ENCODE assay signal across 13 cellular contexts in genomic region chr21:25564349-25564948, GRCh38. TPM values are rescaled to one million over a fixed set of nuclear protein-coding genes. Genes with fewer than 3 reads are reported as not detected.
A peak's percentile ranks its signal among the peaks of the same experiment; 100 is the strongest.
DNase-seq lines count a peak whose midpoint lies in the region; ATAC-seq, FAIRE-seq and TF ChIP-seq lines count a peak whose summit lies in the region.
"Had no signal": no experiment of that assay in that cellular context is flagged by ENCODE, and none has a peak within 500 bp of the region (broad histone marks: within the 10 kb centered on the region; RNA-seq: fewer than 3 reads in every experiment).

No MANE protein-coding gene starts in this region.

- H3K4me3 Mint-ChIP-seq in activated CD4-positive, alpha-beta T cell treated with anti-CD3 and anti-CD28 coated beads for 36 hours: peak overlapping the region; percentile 93
- H3K4me3 Mint-ChIP-seq in activated T-helper 2 cell treated with anti-CD3 and anti-CD28 coated beads, Interferon-gamma antibody, Interleukin-2, Interleukin-4, amounts not matched to agents 10 μg/mL and 5 μg/mL and 100 μg/mL, durations not matched to agents 14 hours and 24 hours and 36 hours (ENCODE audit: low read depth): peak overlapping the region; percentile 91
- H3K4me3 Mint-ChIP-seq in natural killer cell treated with Interleukin-12 subunit alpha and Interleukin-12 subunit beta and Interleukin-15 and Interleukin-18, amount 100 ng/mL, for 72 hours: peak overlapping the region; percentile 89

- peak; percentile 78 for FAIRE-seq in GM19239 (lab: Jason Lieb, UNC)
- FAIRE-seq: H1, TTC549 had no signal

- H3K4me1 Mint-ChIP-seq in activated CD4-positive, alpha-beta T cell treated with anti-CD3 and anti-CD28 coated beads for 36 hours: peaks cover 30% of the 10 kb centered on the region
- peaks cover 56% of the 10 kb centered on the region for H3K4me1 Mint-ChIP-seq in activated T-helper 2 cell treated with anti-CD3 and anti-CD28 coated beads, Interferon-gamma antibody, Interleukin-2, Interleukin-4, amounts not matched to agents 10 μg/mL and 5 μg/mL and 100 μg/mL, durations not matched to agents 14 hours and 24 hours and 36 hours (ENCODE audit: low read depth)
- H3K4me1 Mint-ChIP-seq in natural killer cell treated with Interleukin-12 subunit alpha and Interleukin-12 subunit beta and Interleukin-15 and Interleukin-18, amount 100 ng/mL, for 72 hours (ENCODE audit: low read depth in 2 of 2): peaks cover 55 to 92% of the 10 kb centered on the region in 2 donors

- no peak for DNase-seq in activated CD4-positive, alpha-beta T cell treated with anti-CD3 and anti-CD28 coated beads for 36 hours
- DNase-seq in activated CD4-positive, alpha-beta T cell treated with anti-CD3 and anti-CD28 coated beads, Interleukin-2, amount 50 U/mL, for 48 hours: no peak
- DNase-seq in GM19239 (ENCODE audit: insufficient read length, low spot score) (no peak), RWPE1 (ENCODE audit: low spot score) (no peak), GM19240 (ENCODE audit: insufficient read length, low spot score) (no peak), NCI-H345 treated with DMSO at 0.1 percent for 48 hours (lab: John Stamatoyannopoulos, UW; ENCODE audit: unreplicated experiment) (no peak)
- no peak for DNase-seq in activated T-helper 2 cell treated with anti-CD3 and anti-CD28 coated beads, Interferon-gamma antibody, Interleukin-2, Interleukin-4, amounts not matched to agents 10 μg/mL and 5 μg/mL and 100 μg/mL, durations not matched to agents 14 hours and 24 hours and 36 hours (ENCODE audit: low spot score)
- no peak for DNase-seq in natural killer cell treated with Interleukin-12 subunit alpha and Interleukin-12 subunit beta and Interleukin-15 and Interleukin-18, amount 100 ng/mL, for 72 hours (ENCODE audit: low spot score)
- DNase-seq: GF-D8, left colon, tibial artery had no signal

- TF ChIP-seq CTCF in RWPE1 (conservative IDR thresholded peaks at IDR 0.05; ENCODE audit: low read depth): no peak

- CTCF ChIA-PET in activated CD4-positive, alpha-beta T cell treated with anti-CD3 and anti-CD28 coated beads for 36 hours (lab: Charles Lee): interaction anchor here (0.7 to 1.7 kb wide), 7 partner anchors 8 to 143 kb away, joined by 3 to 5 read pairs (median 3); no protein-coding TSS in a partner anchor
- CTCF ChIA-PET in RWPE1 (lab: Yijun Ruan, JAX): interaction anchor here (0.7 kb wide), 1 partner anchor 89 kb away, joined by 4 read pairs; no protein-coding TSS in a partner anchor

- H3K27me3 Mint-ChIP-seq in activated CD4-positive, alpha-beta T cell treated with anti-CD3 and anti-CD28 coated beads for 36 hours: no peaks in the 10 kb centered on the region
- H3K27me3 Mint-ChIP-seq in activated T-helper 2 cell treated with anti-CD3 and anti-CD28 coated beads, Interferon-gamma antibody, Interleukin-2, Interleukin-4, amounts not matched to agents 10 μg/mL and 5 μg/mL and 100 μg/mL, durations not matched to agents 14 hours and 24 hours and 36 hours (ENCODE audit: low read depth): no peaks in the 10 kb centered on the region
- H3K27me3 Mint-ChIP-seq in natural killer cell treated with Interleukin-12 subunit alpha and Interleukin-12 subunit beta and Interleukin-15 and Interleukin-18, amount 100 ng/mL, for 72 hours: no peaks in the 10 kb centered on the region

- no peak for ATAC-seq in activated CD4-positive, alpha-beta T cell treated with anti-CD3 and anti-CD28 coated beads for 36 hours
- no peak for ATAC-seq in natural killer cell treated with Interleukin-12 subunit alpha and Interleukin-12 subunit beta and Interleukin-15 and Interleukin-18, amount 100 ng/mL, for 72 hours
- ATAC-seq: left colon had no signal

- POLR2A ChIA-PET in activated CD4-positive, alpha-beta T cell treated with anti-CD3 and anti-CD28 coated beads for 36 hours (lab: Charles Lee): interaction anchor here (0.5 to 4.5 kb wide), 10 partner anchors 8 to 137 kb away, joined by 3 to 55 read pairs (median 6); no protein-coding TSS in a partner anchor
- POLR2A ChIA-PET in RWPE1 (lab: Yijun Ruan, JAX; ENCODE audit: low non-redundant PET): no interaction called here

- no peak overlapping the region for H3K27ac ChIP-seq in RWPE1
- H3K27ac ChIP-seq: tibial artery had no signal

- peaks cover 80% of the 10 kb centered on the region for H3K36me3 Mint-ChIP-seq in activated CD4-positive, alpha-beta T cell treated with anti-CD3 and anti-CD28 coated beads for 36 hours (ENCODE audit: low read depth)
- peaks cover 77% of the 10 kb centered on the region for H3K36me3 Mint-ChIP-seq in activated T-helper 2 cell treated with anti-CD3 and anti-CD28 coated beads, Interferon-gamma antibody, Interleukin-2, Interleukin-4, amounts not matched to agents 10 μg/mL and 5 μg/mL and 100 μg/mL, durations not matched to agents 14 hours and 24 hours and 36 hours (ENCODE audit: low read depth)
- H3K36me3 Mint-ChIP-seq in natural killer cell treated with Interleukin-12 subunit alpha and Interleukin-12 subunit beta and Interleukin-15 and Interleukin-18, amount 100 ng/mL, for 72 hours: peaks cover 67% of the 10 kb centered on the region

- intact Hi-C loops in activated CD4-positive, alpha-beta T cell treated with anti-CD3 and anti-CD28 coated beads for 36 hours (cut with DNase I, micrococcal nuclease): loop anchor here in 1 of 2 experiments (1.0 kb wide), 1 partner anchor 143 kb away; no protein-coding TSS in a partner anchor
- intact Hi-C loops in activated T-helper 2 cell treated with anti-CD3 and anti-CD28 coated beads, Interferon-gamma antibody, Interleukin-2, Interleukin-4, amounts not matched to agents 10 μg/mL and 5 μg/mL and 100 μg/mL, durations not matched to agents 14 hours and 24 hours and 36 hours (cut with micrococcal nuclease): no loop called here

- H3K27ac Mint-ChIP-seq in activated CD4-positive, alpha-beta T cell treated with anti-CD3 and anti-CD28 coated beads for 36 hours: peak overlapping the region; percentile 100
- peak overlapping the region; percentile 99 for H3K27ac Mint-ChIP-seq in activated T-helper 2 cell treated with anti-CD3 and anti-CD28 coated beads, Interferon-gamma antibody, Interleukin-2, Interleukin-4, amounts not matched to agents 10 μg/mL and 5 μg/mL and 100 μg/mL, durations not matched to agents 14 hours and 24 hours and 36 hours
- peak overlapping the region; percentile 87 to 98 for H3K27ac Mint-ChIP-seq in natural killer cell treated with Interleukin-12 subunit alpha and Interleukin-12 subunit beta and Interleukin-15 and Interleukin-18, amount 100 ng/mL, for 72 hours

- H3K9me3 Mint-ChIP-seq in activated CD4-positive, alpha-beta T cell treated with anti-CD3 and anti-CD28 coated beads for 36 hours (ENCODE audit: low read depth): no peaks in the 10 kb centered on the region
- peaks cover 4% of the 10 kb centered on the region for H3K9me3 Mint-ChIP-seq in activated T-helper 2 cell treated with anti-CD3 and anti-CD28 coated beads, Interferon-gamma antibody, Interleukin-2, Interleukin-4, amounts not matched to agents 10 μg/mL and 5 μg/mL and 100 μg/mL, durations not matched to agents 14 hours and 24 hours and 36 hours
- H3K9me3 Mint-ChIP-seq in natural killer cell treated with Interleukin-12 subunit alpha and Interleukin-12 subunit beta and Interleukin-15 and Interleukin-18, amount 100 ng/mL, for 72 hours: no peaks in the 10 kb centered on the region

RNA-seq across cellular contexts. Expression of gene MRPL39, which starts 42.8 kb away (rescaled TPM):
- total RNA-seq in activated CD4-positive, alpha-beta T cell treated with anti-CD3 and anti-CD28 coated beads for 36 hours: 10 to 100 TPM; 78.4 to 84.5 TPM
- total RNA-seq in activated T-helper 2 cell treated with anti-CD3 and anti-CD28 coated beads, Interferon-gamma antibody, Interleukin-2, Interleukin-4, amounts not matched to agents 10 μg/mL and 5 μg/mL and 100 μg/mL, durations not matched to agents 14 hours and 24 hours and 36 hours: 53.1 and 54.4 TPM in 2 replicates
- total RNA-seq in natural killer cell treated with Interleukin-12 subunit alpha and Interleukin-12 subunit beta and Interleukin-15 and Interleukin-18, amount 100 ng/mL, for 72 hours: 10 to 100 TPM; 40.6 to 46.1 TPM
